In genomic region chr3:167886690-167887089, GRCh38 we compare ENCODE assay signal across 28 cellular contexts.
A peak's percentile ranks its signal among the peaks of the same experiment; 100 is the strongest.
DNase-seq lines count a peak whose midpoint lies in the region; ATAC-seq, FAIRE-seq and TF ChIP-seq lines count a peak whose summit lies in the region.
"Had no signal": no experiment of that assay in that cellular context is flagged by ENCODE, and none has a peak within 500 bp of the region (broad histone marks: within the 10 kb centered on the region; RNA-seq: fewer than 3 reads in every experiment).

No MANE protein-coding gene starts in this region.

- ATAC-seq in A549 (no peak), GM23338 (no peak), GM18858 (IDR thresholded peaks at IDR 0.05; ENCODE audit: unreplicated experiment) (no peak)
- ATAC-seq: activated CD8-positive, alpha-beta memory T cell treated with anti-CD3 and anti-CD28 coated beads, Interleukin-2, amount 10 ng/mL, durations not matched to agents 7 days and 5 days; activated naive CD4-positive, alpha-beta T cell treated with anti-CD3 and anti-CD28 coated beads, Interleukin-2, amount 50 U/mL, for 72 hours; activated T-helper 17 cell treated with anti-CD3 and anti-CD28 coated beads, Interleukin-2, amount 50 U/mL, for 72 hours; foreskin keratinocyte; naive thymus-derived CD4-positive, alpha-beta T cell had no signal

- H3K4me2 ChIP-seq in A549 (peak overlapping the region; percentile 24; the same call in 2 of the 3 replicates), GM23338 (no peak overlapping the region)
- H3K4me2 ChIP-seq: BLaER1 had no signal

- no peaks in the 10 kb centered on the region for H3K9me2 ChIP-seq in GM23338 (ENCODE audit: insufficient read depth)

- H3K9me3 ChIP-seq in A549 (no peaks in the 10 kb centered on the region), SK-N-MC (ENCODE audit: low read depth, low read length) (no peaks in the 10 kb centered on the region)
- H3K9me3 ChIP-seq: ascending aorta, BLaER1, suprapubic skin had no signal

- TF ChIP-seq CTCF in A549 (IDR thresholded peaks at IDR 0.05) (no peak), GM23338 (conservative IDR thresholded peaks at IDR 0.05; ENCODE audit: low read depth in 2 of 2) (no peak), fibroblast of the aortic adventitia (IDR thresholded peaks at IDR 0.05; ENCODE audit: insufficient read depth, low read length) (no peak)

- peak overlapping the region; percentile 73 for H3K9ac ChIP-seq in SK-N-MC (ENCODE audit: insufficient read length)
- H3K9ac ChIP-seq: BLaER1 had no signal

- no peak for TF ChIP-seq EP300 in A549 (IDR thresholded peaks at IDR 0.05)

- H3K27me3 ChIP-seq in GM23338 (ENCODE audit: insufficient read depth), result no peaks in the 10 kb centered on the region
- H3K27me3 ChIP-seq: ascending aorta, BLaER1, dorsolateral prefrontal cortex, suprapubic skin had no signal

- H3K27me3 Mint-ChIP-seq in GM23338 (ENCODE audit: insufficient read depth, low read depth, poor library complexity), result peaks cover 2% of the 10 kb centered on the region

- H3K27ac Mint-ChIP-seq in GM23338, result peak overlapping the region; percentile 82
- H3K27ac Mint-ChIP-seq: activated CD8-positive, alpha-beta memory T cell treated with anti-CD3 and anti-CD28 coated beads, Interleukin-2, amount 10 ng/mL, durations not matched to agents 7 days and 5 days; activated naive CD4-positive, alpha-beta T cell treated with anti-CD3 and anti-CD28 coated beads, Interleukin-2, amount 50 U/mL, for 72 hours; activated T-helper 17 cell treated with anti-CD3 and anti-CD28 coated beads, Interleukin-2, amount 50 U/mL, for 72 hours; naive thymus-derived CD4-positive, alpha-beta T cell had no signal

- no peak for DNase-seq in A549 (ENCODE audit: low read depth in 1 of 2, low spot score in 1 of 2)
- no peak for DNase-seq in GM23338 (ENCODE audit: low spot score)
- peak; percentile 100 for DNase-seq in SK-N-MC (ENCODE audit: low read depth, low spot score)
- peak; percentile 35 for DNase-seq in fibroblast of the aortic adventitia (ENCODE audit: low read depth)
- no peak for DNase-seq in NCI-H82 treated with DMSO at 0.1 percent for 48 hours (lab: John Stamatoyannopoulos, UW; ENCODE audit: unreplicated experiment)
- no peak for DNase-seq in OCI-M2 (lab: John Stamatoyannopoulos, UW; ENCODE audit: unreplicated experiment)
- DNase-seq in NCI-H446 treated with DMSO at 0.1 percent for 48 hours (lab: John Stamatoyannopoulos, UW), result no peak
- DNase-seq: ACHN; activated CD4-positive, alpha-beta T cell treated with anti-CD3 and anti-CD28 coated beads, Interleukin-2, amount 50 U/mL, for 1 hour; activated CD8-positive, alpha-beta memory T cell treated with anti-CD3 and anti-CD28 coated beads, Interleukin-2, amount 10 ng/mL, durations not matched to agents 7 days and 5 days; COR-L47; DND-41; dorsolateral prefrontal cortex; foreskin keratinocyte; KBM-7; MM.1S; naive thymus-derived CD4-positive, alpha-beta T cell; NCI-H2081 treated with DMSO at 0.1 percent for 48 hours; NCI-H524; stimulated activated CD4-positive, alpha-beta T cell treated with anti-CD3 and anti-CD28 coated beads, Interleukin-2, amount 100 ng/mL, for 24 hours; WERI-Rb-1 had no signal

- TF ChIP-seq RAD21 in A549 (conservative IDR thresholded peaks at IDR 0.05 in 1 of 2, IDR thresholded peaks at IDR 0.05 in 1 of 2), result no peak

- H3K4me3 Mint-ChIP-seq in GM23338, result no peak overlapping the region
- H3K4me3 Mint-ChIP-seq: activated CD8-positive, alpha-beta memory T cell treated with anti-CD3 and anti-CD28 coated beads, Interleukin-2, amount 10 ng/mL, durations not matched to agents 7 days and 5 days; activated T-helper 17 cell treated with anti-CD3 and anti-CD28 coated beads, Interleukin-2, amount 50 U/mL, for 72 hours; naive thymus-derived CD4-positive, alpha-beta T cell had no signal

- CTCF ChIA-PET in A549 (lab: Yijun Ruan, JAX), result no interaction called here

- no peak for FAIRE-seq in A549 (lab: Jason Lieb, UNC)

- H3K27ac ChIP-seq in A549 (peak overlapping the region; percentile 32 to 52; a peak in 3 of 6 replicates), GM23338 (ENCODE audit: low read depth) (no peak overlapping the region), SK-N-MC (peak overlapping the region; percentile 99)
- H3K27ac ChIP-seq: ascending aorta, BLaER1, dorsolateral prefrontal cortex, foreskin keratinocyte, skin epidermis, suprapubic skin, WERI-Rb-1 had no signal

- H3K4me1 ChIP-seq in A549, result peaks cover 12% of the 10 kb centered on the region
- H3K4me1 ChIP-seq in GM23338 (ENCODE audit: insufficient read depth), result no peaks in the 10 kb centered on the region
- H3K4me1 ChIP-seq: ascending aorta, BLaER1, foreskin keratinocyte had no signal

- no peak overlapping the region for H3K4me3 ChIP-seq in A549
- no peak overlapping the region for H3K4me3 ChIP-seq in GM23338
- peak overlapping the region; percentile 71 for H3K4me3 ChIP-seq in SK-N-MC
- no peak overlapping the region for H3K4me3 ChIP-seq in fibroblast of the aortic adventitia (ENCODE audit: low read depth, low read length)
- H3K4me3 ChIP-seq: ascending aorta, BLaER1, dorsolateral prefrontal cortex, skin epidermis, suprapubic skin had no signal

- H3K36me3 ChIP-seq in GM23338 (ENCODE audit: insufficient read depth) (no peaks in the 10 kb centered on the region), SK-N-MC (ENCODE audit: insufficient read depth, low read length) (no peaks in the 10 kb centered on the region)
- H3K36me3 ChIP-seq: ascending aorta, BLaER1, suprapubic skin, WERI-Rb-1 had no signal

- no peak for TF ChIP-seq POLR2A in A549 (IDR thresholded peaks at IDR 0.05; ENCODE audit: low read length)

- peak overlapping the region; percentile 34; the same call in 1 of the 2 replicates for H2AFZ ChIP-seq in GM23338

- POLR2A ChIA-PET in A549 (lab: Yijun Ruan, JAX), result no interaction called here

- H3F3A ChIP-seq in GM23338 (replicated peaks; ENCODE audit: low read depth), result no peaks in the 10 kb centered on the region

- H3K9me3 Mint-ChIP-seq in GM23338, result no peaks in the 10 kb centered on the region
- H3K9me3 Mint-ChIP-seq: activated naive CD4-positive, alpha-beta T cell treated with anti-CD3 and anti-CD28 coated beads, Interleukin-2, amount 50 U/mL, for 72 hours; activated T-helper 17 cell treated with anti-CD3 and anti-CD28 coated beads, Interleukin-2, amount 50 U/mL, for 72 hours; naive thymus-derived CD4-positive, alpha-beta T cell had no signal

- no peaks in the 10 kb centered on the region for H3K36me3 Mint-ChIP-seq in GM23338 (ENCODE audit: low read depth)
- H3K36me3 Mint-ChIP-seq: activated CD8-positive, alpha-beta memory T cell treated with anti-CD3 and anti-CD28 coated beads, Interleukin-2, amount 10 ng/mL, durations not matched to agents 7 days and 5 days; activated naive CD4-positive, alpha-beta T cell treated with anti-CD3 and anti-CD28 coated beads, Interleukin-2, amount 50 U/mL, for 72 hours; naive thymus-derived CD4-positive, alpha-beta T cell had no signal

- no peaks in the 10 kb centered on the region for H4K20me1 ChIP-seq in GM23338 (replicated peaks; ENCODE audit: insufficient read depth)
- H4K20me1 ChIP-seq: BLaER1 had no signal

- 57% methylated on average over 2 of the region's 2 CpGs for WGBS in A549 (ENCODE audit: missing lambda C conversion rate)

- peaks cover 6% of the 10 kb centered on the region for H3K4me1 Mint-ChIP-seq in GM23338
- H3K4me1 Mint-ChIP-seq: activated CD8-positive, alpha-beta memory T cell treated with anti-CD3 and anti-CD28 coated beads, Interleukin-2, amount 10 ng/mL, durations not matched to agents 7 days and 5 days; activated T-helper 17 cell treated with anti-CD3 and anti-CD28 coated beads, Interleukin-2, amount 50 U/mL, for 72 hours had no signal

- H3K79me2 ChIP-seq in GM23338 (replicated peaks; ENCODE audit: insufficient read depth), result no peaks in the 10 kb centered on the region

TF ChIP-seq in A549, 52 proteins besides CTCF, POLR2A, EP300 and RAD21 (continues in another document):
- no peak for TF ChIP-seq BCL3 (IDR thresholded peaks at IDR 0.05)
- no peak for TF ChIP-seq TP53 (CRISPR knock-in tag; IDR thresholded peaks at IDR 0.05)
- TF ChIP-seq, protein P1, sequence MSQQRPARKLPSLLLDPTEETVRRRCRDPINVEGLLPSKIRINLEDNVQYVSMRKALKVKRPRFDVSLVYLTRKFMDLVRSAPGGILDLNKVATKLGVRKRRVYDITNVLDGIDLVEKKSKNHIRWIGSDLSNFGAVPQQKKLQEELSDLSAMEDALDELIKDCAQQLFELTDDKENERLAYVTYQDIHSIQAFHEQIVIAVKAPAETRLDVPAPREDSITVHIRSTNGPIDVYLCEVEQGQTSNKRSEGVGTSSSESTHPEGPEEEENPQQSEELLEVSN (IDR thresholded peaks at IDR 0.05; ENCODE audit: borderline replicate concordance, low read depth), result no peak

TF ChIP-seq in GM23338, 12 proteins besides CTCF, POLR2A, EP300 and RAD21:
- TF ChIP-seq REST (IDR thresholded peaks at IDR 0.05; ENCODE audit: unreplicated experiment) (no peak), ZNF331 (CRISPR knock-in tag; IDR thresholded peaks at IDR 0.05; ENCODE audit: low read depth) (no peak), POLR2AphosphoS5 (IDR thresholded peaks at IDR 0.05; ENCODE audit: low read depth) (no peak), STAT1 (IDR thresholded peaks at IDR 0.05; ENCODE audit: unreplicated experiment) (no peak)

Comparison
In these comparisons a context has a peak if more than half of its experiments do, and no peak if none do; other contexts are left out.
1. DNase-seq: peak in SK-N-MC (single experiment) and fibroblast of the aortic adventitia (single experiment); none in A549 (0 of 2), GM23338 (single experiment), NCI-H82 treated with DMSO at 0.1 percent for 48 hours (single experiment), OCI-M2 (single experiment) and NCI-H446 treated with DMSO at 0.1 percent for 48 hours (single experiment).